Comparison of ENCODE assay signal across 10 cellular contexts in the genomic region with DNA sequence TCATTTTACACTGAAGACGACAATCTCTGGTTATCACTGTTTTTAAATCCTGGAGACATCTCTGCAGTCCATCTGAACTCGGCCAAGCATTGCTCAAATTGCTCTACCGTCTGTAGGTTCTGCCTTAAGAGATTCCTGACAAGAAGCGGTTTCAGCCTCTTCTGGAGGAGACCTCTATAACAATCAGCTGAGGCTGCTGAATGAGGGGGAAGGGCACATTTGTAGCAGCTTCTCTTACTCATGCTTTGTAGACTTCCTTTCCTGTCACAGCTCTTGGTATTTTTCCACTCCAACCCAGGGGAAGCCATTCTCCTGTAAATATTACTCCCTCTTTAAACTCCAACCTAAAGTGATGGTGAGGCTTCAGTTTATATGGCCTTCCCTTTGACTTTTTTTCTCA. TPM values are rescaled to one million over a fixed set of nuclear protein-coding genes. Genes with fewer than 3 reads are reported as not detected.
DNase-seq lines count a peak whose midpoint lies in the region; ATAC-seq lines count a peak whose summit lies in the region.
"Had no signal": no experiment of that assay in that cellular context is flagged by ENCODE, and none has a peak within 500 bp of the region (broad histone marks: within the 10 kb centered on the region; RNA-seq: fewer than 3 reads in every experiment).

No MANE protein-coding gene starts in this region.

- WGBS in mesodermal cell (ENCODE audit: insufficient coverage in 2 of 2), 2 experiments = 38 to 43% methylated on average over 2 to 3 of the region's 4 CpGs

- peaks cover 17% of the 10 kb centered on the region for H3K36me3 ChIP-seq in mesodermal cell (ENCODE audit: control insufficient read depth, insufficient read depth, low read length)
- H3K36me3 ChIP-seq: right lobe of liver had no signal

- peak; percentile 20 for DNase-seq in DMS 273 (lab: John Stamatoyannopoulos, UW; ENCODE audit: unreplicated experiment)
- DNase-seq in DMS 273 treated with DMSO at 0.1 percent for 48 hours (lab: John Stamatoyannopoulos, UW) = no peak
- peak; percentile 85 for DNase-seq in NCI-H510A treated with DMSO at 0.1 percent for 48 hours (lab: John Stamatoyannopoulos, UW)
- peak; percentile 40 for DNase-seq in cerebellar cortex (ENCODE audit: low spot score)
- DNase-seq in activated gamma-delta T cell (lab: John Stamatoyannopoulos, UW) = no peak
- DNase-seq in LoVo (ENCODE audit: low spot score) = no peak
- DNase-seq: right lobe of liver had no signal

- no peak overlapping the region for H3K4me3 ChIP-seq in mesodermal cell (ENCODE audit: extremely low read depth, insufficient read depth, low read length, poor library complexity, severe bottlenecking)
- H3K4me3 ChIP-seq: right lobe of liver had no signal

- H3K9me3 ChIP-seq in mesodermal cell (ENCODE audit: control insufficient read depth, low read length) = no peaks in the 10 kb centered on the region
- H3K9me3 ChIP-seq: right lobe of liver had no signal

- peaks cover 19% of the 10 kb centered on the region for H3K4me1 ChIP-seq in mesodermal cell (ENCODE audit: control insufficient read depth, insufficient read depth, low read length, poor library complexity, severe bottlenecking)

- peak overlapping the region; percentile 92 for H3K27ac ChIP-seq in mesodermal cell (ENCODE audit: low read depth, low read length, severe bottlenecking)
- H3K27ac ChIP-seq: 22Rv1, right lobe of liver had no signal

- no peak for ATAC-seq in GM18861 (IDR thresholded peaks at IDR 0.05; ENCODE audit: unreplicated experiment)

RNA-seq across cellular contexts. Expression of a gene that starts 3.0 kb away (rescaled TPM):
- 57.3 TPM for polyA plus RNA-seq in mesodermal cell (2013, experiment 1 of 2)
- 60.8 TPM for polyA plus RNA-seq in mesodermal cell (2013, experiment 2 of 2)

RNA-seq across cellular contexts. Expression of a gene that starts 22.6 kb away (rescaled TPM):
- polyA plus RNA-seq in mesodermal cell (2013, experiment 1 of 2) = 14.3 TPM
- 14.3 TPM for polyA plus RNA-seq in mesodermal cell (2013, experiment 2 of 2)

RNA-seq across cellular contexts. Expression of a gene that starts 51.8 kb away (rescaled TPM):
- polyA plus RNA-seq in mesodermal cell (2013, experiment 1 of 2) = 75.3 TPM
- polyA plus RNA-seq in mesodermal cell (2013, experiment 2 of 2) = 83.4 TPM

Comparison
In these comparisons a context has a peak if more than half of its experiments do, and no peak if none do; other contexts are left out.
1. DNase-seq: peak in DMS 273 (single experiment), NCI-H510A treated with DMSO at 0.1 percent for 48 hours (single experiment) and cerebellar cortex (single experiment); none in DMS 273 treated with DMSO at 0.1 percent for 48 hours (single experiment), activated gamma-delta T cell (single experiment) and LoVo (single experiment).